In the genomic region with DNA sequence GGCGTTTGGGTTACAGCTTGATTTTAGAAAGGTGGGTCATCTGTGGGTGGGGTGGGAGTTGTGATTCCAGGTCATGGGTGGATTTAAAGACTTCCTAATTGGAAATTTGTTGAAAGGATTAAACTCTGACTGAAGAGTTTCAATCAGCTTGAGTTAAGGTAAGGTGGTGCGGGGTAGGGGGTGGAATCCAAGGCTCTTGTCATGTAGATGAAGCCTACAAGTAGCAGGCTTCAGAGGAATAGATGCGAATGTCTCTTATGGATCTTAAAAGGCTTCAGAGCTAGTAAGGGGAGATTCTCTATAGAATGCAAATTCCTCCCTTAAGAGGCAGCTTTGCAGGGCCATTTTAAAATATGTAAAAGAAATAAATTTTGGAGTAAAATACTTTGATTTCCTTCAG, we compare ENCODE assay signal across 1 cellular context.
A peak's percentile ranks its signal among the peaks of the same experiment; 100 is the strongest.
TF ChIP-seq lines count a peak whose summit lies in the region.

No MANE protein-coding gene starts in this region.

TF ChIP-seq in H1, 55 proteins besides CTCF, POLR2A, EP300 and RAD21 (continued from another document):
- TF ChIP-seq KDM4A (IDR thresholded peaks at IDR 0.05; ENCODE audit: low read depth, low read length, severe bottlenecking) (no peak), POU5F1 (IDR thresholded peaks at IDR 0.05; ENCODE audit: low read depth, low read length) (0 out of 2 replicates have a peak, but pooled peaks have one; percentile 51), CTBP2 (IDR thresholded peaks at IDR 0.05; ENCODE audit: borderline replicate concordance, insufficient read depth, insufficient read length, low read length) (no peak), FOSL1 (IDR thresholded peaks at IDR 0.05; ENCODE audit: insufficient read depth, low read depth, low read length) (no peak), TBP (IDR thresholded peaks at IDR 0.05; ENCODE audit: low read depth, low read length) (no peak), TEAD4 (IDR thresholded peaks at IDR 0.05; ENCODE audit: low read depth, low read length) (peak; percentile 48; the same call in 1 of the 2 replicates), SIX5 (IDR thresholded peaks at IDR 0.05; ENCODE audit: low read depth, low read length) (no peak), EZH2 (IDR thresholded peaks at IDR 0.05; ENCODE audit: low read depth, low read length, severe bottlenecking) (no peak), HDAC6 (IDR thresholded peaks at IDR 0.05; ENCODE audit: low read depth, low read length) (no peak), JUN (IDR thresholded peaks at IDR 0.05; ENCODE audit: low read depth, low read length) (no peak), ASH2L (IDR thresholded peaks at IDR 0.05; ENCODE audit: low read length) (peak; percentile 51), RXRA (IDR thresholded peaks at IDR 0.05; ENCODE audit: insufficient read depth, low read depth, low read length) (no peak), POLR2AphosphoS5 (IDR thresholded peaks at IDR 0.05; ENCODE audit: low read depth, low read length) (no peak), CHD1 (IDR thresholded peaks at IDR 0.05; ENCODE audit: low read depth, low read length) (no peak)
- TF ChIP-seq, protein P1, sequence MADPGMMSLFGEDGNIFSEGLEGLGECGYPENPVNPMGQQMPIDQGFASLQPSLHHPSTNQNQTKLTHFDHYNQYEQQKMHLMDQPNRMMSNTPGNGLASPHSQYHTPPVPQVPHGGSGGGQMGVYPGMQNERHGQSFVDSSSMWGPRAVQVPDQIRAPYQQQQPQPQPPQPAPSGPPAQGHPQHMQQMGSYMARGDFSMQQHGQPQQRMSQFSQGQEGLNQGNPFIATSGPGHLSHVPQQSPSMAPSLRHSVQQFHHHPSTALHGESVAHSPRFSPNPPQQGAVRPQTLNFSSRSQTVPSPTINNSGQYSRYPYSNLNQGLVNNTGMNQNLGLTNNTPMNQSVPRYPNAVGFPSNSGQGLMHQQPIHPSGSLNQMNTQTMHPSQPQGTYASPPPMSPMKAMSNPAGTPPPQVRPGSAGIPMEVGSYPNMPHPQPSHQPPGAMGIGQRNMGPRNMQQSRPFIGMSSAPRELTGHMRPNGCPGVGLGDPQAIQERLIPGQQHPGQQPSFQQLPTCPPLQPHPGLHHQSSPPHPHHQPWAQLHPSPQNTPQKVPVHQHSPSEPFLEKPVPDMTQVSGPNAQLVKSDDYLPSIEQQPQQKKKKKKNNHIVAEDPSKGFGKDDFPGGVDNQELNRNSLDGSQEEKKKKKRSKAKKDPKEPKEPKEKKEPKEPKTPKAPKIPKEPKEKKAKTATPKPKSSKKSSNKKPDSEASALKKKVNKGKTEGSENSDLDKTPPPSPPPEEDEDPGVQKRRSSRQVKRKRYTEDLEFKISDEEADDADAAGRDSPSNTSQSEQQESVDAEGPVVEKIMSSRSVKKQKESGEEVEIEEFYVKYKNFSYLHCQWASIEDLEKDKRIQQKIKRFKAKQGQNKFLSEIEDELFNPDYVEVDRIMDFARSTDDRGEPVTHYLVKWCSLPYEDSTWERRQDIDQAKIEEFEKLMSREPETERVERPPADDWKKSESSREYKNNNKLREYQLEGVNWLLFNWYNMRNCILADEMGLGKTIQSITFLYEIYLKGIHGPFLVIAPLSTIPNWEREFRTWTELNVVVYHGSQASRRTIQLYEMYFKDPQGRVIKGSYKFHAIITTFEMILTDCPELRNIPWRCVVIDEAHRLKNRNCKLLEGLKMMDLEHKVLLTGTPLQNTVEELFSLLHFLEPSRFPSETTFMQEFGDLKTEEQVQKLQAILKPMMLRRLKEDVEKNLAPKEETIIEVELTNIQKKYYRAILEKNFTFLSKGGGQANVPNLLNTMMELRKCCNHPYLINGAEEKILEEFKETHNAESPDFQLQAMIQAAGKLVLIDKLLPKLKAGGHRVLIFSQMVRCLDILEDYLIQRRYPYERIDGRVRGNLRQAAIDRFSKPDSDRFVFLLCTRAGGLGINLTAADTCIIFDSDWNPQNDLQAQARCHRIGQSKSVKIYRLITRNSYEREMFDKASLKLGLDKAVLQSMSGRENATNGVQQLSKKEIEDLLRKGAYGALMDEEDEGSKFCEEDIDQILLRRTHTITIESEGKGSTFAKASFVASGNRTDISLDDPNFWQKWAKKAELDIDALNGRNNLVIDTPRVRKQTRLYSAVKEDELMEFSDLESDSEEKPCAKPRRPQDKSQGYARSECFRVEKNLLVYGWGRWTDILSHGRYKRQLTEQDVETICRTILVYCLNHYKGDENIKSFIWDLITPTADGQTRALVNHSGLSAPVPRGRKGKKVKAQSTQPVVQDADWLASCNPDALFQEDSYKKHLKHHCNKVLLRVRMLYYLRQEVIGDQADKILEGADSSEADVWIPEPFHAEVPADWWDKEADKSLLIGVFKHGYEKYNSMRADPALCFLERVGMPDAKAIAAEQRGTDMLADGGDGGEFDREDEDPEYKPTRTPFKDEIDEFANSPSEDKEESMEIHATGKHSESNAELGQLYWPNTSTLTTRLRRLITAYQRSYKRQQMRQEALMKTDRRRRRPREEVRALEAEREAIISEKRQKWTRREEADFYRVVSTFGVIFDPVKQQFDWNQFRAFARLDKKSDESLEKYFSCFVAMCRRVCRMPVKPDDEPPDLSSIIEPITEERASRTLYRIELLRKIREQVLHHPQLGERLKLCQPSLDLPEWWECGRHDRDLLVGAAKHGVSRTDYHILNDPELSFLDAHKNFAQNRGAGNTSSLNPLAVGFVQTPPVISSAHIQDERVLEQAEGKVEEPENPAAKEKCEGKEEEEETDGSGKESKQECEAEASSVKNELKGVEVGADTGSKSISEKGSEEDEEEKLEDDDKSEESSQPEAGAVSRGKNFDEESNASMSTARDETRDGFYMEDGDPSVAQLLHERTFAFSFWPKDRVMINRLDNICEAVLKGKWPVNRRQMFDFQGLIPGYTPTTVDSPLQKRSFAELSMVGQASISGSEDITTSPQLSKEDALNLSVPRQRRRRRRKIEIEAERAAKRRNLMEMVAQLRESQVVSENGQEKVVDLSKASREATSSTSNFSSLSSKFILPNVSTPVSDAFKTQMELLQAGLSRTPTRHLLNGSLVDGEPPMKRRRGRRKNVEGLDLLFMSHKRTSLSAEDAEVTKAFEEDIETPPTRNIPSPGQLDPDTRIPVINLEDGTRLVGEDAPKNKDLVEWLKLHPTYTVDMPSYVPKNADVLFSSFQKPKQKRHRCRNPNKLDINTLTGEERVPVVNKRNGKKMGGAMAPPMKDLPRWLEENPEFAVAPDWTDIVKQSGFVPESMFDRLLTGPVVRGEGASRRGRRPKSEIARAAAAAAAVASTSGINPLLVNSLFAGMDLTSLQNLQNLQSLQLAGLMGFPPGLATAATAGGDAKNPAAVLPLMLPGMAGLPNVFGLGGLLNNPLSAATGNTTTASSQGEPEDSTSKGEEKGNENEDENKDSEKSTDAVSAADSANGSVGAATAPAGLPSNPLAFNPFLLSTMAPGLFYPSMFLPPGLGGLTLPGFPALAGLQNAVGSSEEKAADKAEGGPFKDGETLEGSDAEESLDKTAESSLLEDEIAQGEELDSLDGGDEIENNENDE (IDR thresholded peaks at IDR 0.05; ENCODE audit: insufficient replicate concordance, low read length), result peak; percentile 69
